ENCODE assay signal across 18 cellular contexts in genomic region chr20:6739406-6739805, GRCh38.
"Had no signal": no experiment of that assay in that cellular context is flagged by ENCODE, and none has a peak within 500 bp of the region (broad histone marks: within the 10 kb centered on the region; RNA-seq: fewer than 3 reads in every experiment).

No MANE protein-coding gene starts in this region.

- DNase-seq: cortex of kidney; dorsolateral prefrontal cortex; effector CD8-positive, alpha-beta T cell; foreskin melanocyte; head of caudate nucleus; kidney; left colon; lower lobe of right lung; midbrain; occipital lobe; psoas muscle; stimulated activated CD4-positive, alpha-beta T cell treated with anti-CD3 and anti-CD28 coated beads, Interleukin-4, amount 100 ng/mL, for 24 hours; stimulated activated naive CD8-positive, alpha-beta T cell treated with anti-CD3 and anti-CD28 coated beads, Interleukin-15, amount 100 ng/mL, for 72 hours; substantia nigra had no signal

- H3K4me1 ChIP-seq: lower lobe of right lung, psoas muscle had no signal

- H3K27me3 ChIP-seq: hepatocyte had no signal

- H3K27ac ChIP-seq: dorsolateral prefrontal cortex, hepatocyte, lower lobe of right lung, psoas muscle, thoracic aorta had no signal

- H3K9me3 ChIP-seq: lower lobe of right lung, psoas muscle, thoracic aorta had no signal

- H3K36me3 ChIP-seq: lower lobe of right lung, thoracic aorta had no signal

- ATAC-seq: left colon; lower lobe of right lung; natural killer cell treated with Interleukin-12 subunit alpha and Interleukin-12 subunit beta and Interleukin-15 and Interleukin-18, amount 100 ng/mL, for 72 hours; psoas muscle; stimulated activated memory B cell treated with anti-CD40 and anti-IgM and Interleukin-4, amounts not matched to agents 10 μg/mL and 1 μg/mL and 100 μg/mL, for 72 hours; stimulated activated naive CD8-positive, alpha-beta T cell treated with anti-CD3 and anti-CD28 coated beads, Interleukin-15, amount 100 ng/mL, for 72 hours had no signal

- H3K4me3 ChIP-seq: dorsolateral prefrontal cortex, hepatocyte, lower lobe of right lung, psoas muscle, thoracic aorta had no signal
